In genomic region chr3:146177986-146178385, GRCh38 we compare ENCODE assay signal across 19 cellular contexts. TPM values are rescaled to one million over a fixed set of nuclear protein-coding genes. Genes with fewer than 3 reads are reported as not detected.
DNase-seq lines count a peak whose midpoint lies in the region; ATAC-seq, FAIRE-seq and TF ChIP-seq lines count a peak whose summit lies in the region.
"Had no signal": no experiment of that assay in that cellular context is flagged by ENCODE, and none has a peak within 500 bp of the region (broad histone marks: within the 10 kb centered on the region; RNA-seq: fewer than 3 reads in every experiment).

No MANE protein-coding gene starts in this region.

- H2BK12ac ChIP-seq in mesenchymal stem cell (ENCODE audit: low read length in 2 of 2), result no peak overlapping the region

- H3K36me3 ChIP-seq in HepG2 (replicated peaks in 1 of 2; ENCODE audit: control insufficient read depth in 1 of 2, insufficient read depth in 2 of 2, low read length in 2 of 2) (no peaks in the 10 kb centered on the region), right lobe of liver (peaks cover 0 to 2% (median 0%) of the 10 kb centered on the region in 4 donors), mesenchymal stem cell (ENCODE audit: control insufficient read depth in 1 of 2, insufficient read depth in 2 of 2, low read depth in 1 of 2, low read length in 2 of 2) (peaks cover 0 to 2% of the 10 kb centered on the region in 2 experiments)

- POLR2A ChIA-PET in HepG2 (lab: Yijun Ruan, JAX), result no interaction called here

- H3K4ac ChIP-seq in mesenchymal stem cell (ENCODE audit: low read depth in 1 of 2, low read length in 2 of 2), result no peak overlapping the region

- intact Hi-C loops in HepG2 (cut with micrococcal nuclease; ENCODE audit: unreplicated experiment) (loop anchor here (10.0 kb wide), 1 partner anchor 1853 kb away; no protein-coding TSS in a partner anchor), right lobe of liver (cut with DNase I) (no loop called here), sciatic nerve (cut with DNase I) (no loop called here)

- DNase-seq in HepG2 (ENCODE audit: low spot score) (no peak), right lobe of liver (no peak), mesenchymal stem cell (no peak), sciatic nerve (ENCODE audit: low spot score) (no peak), T-helper 9 cell (no peak), Kasumi-1 (lab: John Stamatoyannopoulos, UW) (no peak)
- DNase-seq: CD8-positive, alpha-beta T cell; COR-L47; DMS153; DMS79 treated with DMSO at 0.1 percent for 48 hours; EL had no signal

- no peak overlapping the region for H3K14ac ChIP-seq in mesenchymal stem cell (ENCODE audit: low read length in 2 of 2)

- H3K23ac ChIP-seq in mesenchymal stem cell (ENCODE audit: low read length in 2 of 2), result no peak overlapping the region

- no peak overlapping the region for H3K27ac ChIP-seq in HepG2 (ENCODE audit: extremely low read length, insufficient read depth, low read length)
- no peak overlapping the region for H3K27ac ChIP-seq in right lobe of liver
- H3K27ac ChIP-seq in mesenchymal stem cell (ENCODE audit: low read length, poor library complexity, severe bottlenecking), result no peak overlapping the region
- H3K27ac ChIP-seq: GM23248 had no signal

- no peak for TF ChIP-seq RAD21 in HepG2 (CRISPR knock-in tag; IDR thresholded peaks at IDR 0.05)

- ATAC-seq in HepG2, result no peak
- ATAC-seq in right lobe of liver, result no peak
- ATAC-seq in sciatic nerve, result peak; percentile 77
- no peak for ATAC-seq in HG02623 (IDR thresholded peaks at IDR 0.05; ENCODE audit: unreplicated experiment)
- ATAC-seq: A549; CD8-positive, alpha-beta T cell; HCT116 had no signal

- in situ Hi-C loops in HepG2 (cut with HindIII; ENCODE audit: extremely low pct_ligation_motif_present, low pct_unique_long_range_greater_than_20kb), result loop anchor here (25.0 kb wide), 1 partner anchor 391 kb away; no protein-coding TSS in a partner anchor

- TF ChIP-seq EP300 in HepG2 (IDR thresholded peaks at IDR 0.05; ENCODE audit: low read depth in 2 of 2, low read length in 2 of 2), result no peak
- TF ChIP-seq EP300 in HepG2 (CRISPR knock-in tag; IDR thresholded peaks at IDR 0.05; ENCODE audit: borderline replicate concordance), result no peak

- H4K20me1 ChIP-seq in HepG2 (ENCODE audit: insufficient read depth, low read length), result no peaks in the 10 kb centered on the region

- no peak overlapping the region for H4K91ac ChIP-seq in mesenchymal stem cell (ENCODE audit: low read length)

- H2BK5ac ChIP-seq in mesenchymal stem cell (ENCODE audit: low read depth, low read length, poor library complexity, severe bottlenecking), result no peak overlapping the region

- no TSS peak for BruUV-seq in HepG2 (replicated peaks; lab: Mats Ljungman, UMichigan)

- H3K4me3 ChIP-seq in HepG2 (replicated peaks in 1 of 3; ENCODE audit: insufficient read depth in 1 of 3, low read depth in 2 of 3, low read length in 3 of 3) (no peak overlapping the region), right lobe of liver (no peak overlapping the region), mesenchymal stem cell (ENCODE audit: insufficient read depth in 1 of 2, low read depth in 1 of 2, low read length in 2 of 2) (peak overlapping the region in 1 of 2 experiments; percentile 42)
- H3K4me3 ChIP-seq: A549, GM23248 had no signal

- TF ChIP-seq CTCF in HepG2 (CRISPR knock-in tag; IDR thresholded peaks at IDR 0.05) (no peak), right lobe of liver (IDR thresholded peaks at IDR 0.05) (no peak)

- H3K4me1 ChIP-seq in HepG2 (ENCODE audit: insufficient read depth, low read length) (0 out of 2 replicates have a peak, but pooled peaks cover 4% of the 10 kb centered on the region), right lobe of liver (no peaks in the 10 kb centered on the region), mesenchymal stem cell (ENCODE audit: control insufficient read depth, insufficient read depth, low read depth, low read length) (no peaks in the 10 kb centered on the region)

- H3K4me2 ChIP-seq in HepG2 (ENCODE audit: low read depth, low read length), result peak overlapping the region; percentile 10; the same call in 1 of the 2 replicates
- H3K4me2 ChIP-seq in mesenchymal stem cell (ENCODE audit: low read length, poor library complexity, severe bottlenecking), result no peak overlapping the region
- H3K4me2 ChIP-seq: A549 had no signal

- no peak for TF ChIP-seq POLR2A in HepG2 (IDR thresholded peaks at IDR 0.05; ENCODE audit: insufficient read depth in 1 of 2, low read depth in 2 of 2, low read length in 2 of 2)
- no peak for TF ChIP-seq POLR2A in right lobe of liver (IDR thresholded peaks at IDR 0.05)

- no peak overlapping the region for H3K18ac ChIP-seq in mesenchymal stem cell (ENCODE audit: low read depth in 1 of 2, low read length in 2 of 2)

- H3K9me3 ChIP-seq in HepG2 (ENCODE audit: low read length), result no peaks in the 10 kb centered on the region
- H3K9me3 ChIP-seq in right lobe of liver, result no peaks in the 10 kb centered on the region
- H3K9me3 ChIP-seq in mesenchymal stem cell (ENCODE audit: control insufficient read depth, low read length), result no peaks in the 10 kb centered on the region
- H3K9me3 ChIP-seq: A549 had no signal

- no peaks in the 10 kb centered on the region for H3K79me1 ChIP-seq in mesenchymal stem cell (replicated peaks; ENCODE audit: low read length, poor library complexity, severe bottlenecking)

- no peak overlapping the region for H3K9ac ChIP-seq in HepG2 (ENCODE audit: insufficient read depth, low read depth, low read length)
- H3K9ac ChIP-seq in mesenchymal stem cell (ENCODE audit: low read length), result peak overlapping the region; percentile 49
- H3K9ac ChIP-seq: GM23248 had no signal

- H2AK5ac ChIP-seq in mesenchymal stem cell (ENCODE audit: low read length, severe bottlenecking), result no peak overlapping the region

- H2BK120ac ChIP-seq in mesenchymal stem cell (ENCODE audit: low read depth, low read length), result no peak overlapping the region

- no peaks in the 10 kb centered on the region for H3K27me3 ChIP-seq in HepG2 (ENCODE audit: control insufficient read depth in 1 of 2, insufficient read depth in 2 of 2, low read length in 2 of 2)
- no peaks in the 10 kb centered on the region for H3K27me3 ChIP-seq in right lobe of liver
- H3K27me3 ChIP-seq in mesenchymal stem cell (ENCODE audit: control insufficient read depth in 1 of 2, insufficient read depth in 1 of 2, low read length in 2 of 2), result no peaks in the 10 kb centered on the region

- H3K79me2 ChIP-seq in HepG2 (ENCODE audit: insufficient read depth, low read length), result no peaks in the 10 kb centered on the region

- no peak overlapping the region for H4K8ac ChIP-seq in mesenchymal stem cell (ENCODE audit: low read length)

- no peak overlapping the region for H2BK15ac ChIP-seq in mesenchymal stem cell (ENCODE audit: low read depth, poor library complexity, severe bottlenecking)

- CTCF ChIA-PET in HepG2 (lab: Yijun Ruan, JAX; ENCODE audit: low intra/inter-chr PET ratio, low total read pairs), result no interaction called here

- 48% methylated on average over 6 of the region's 6 CpGs for WGBS in HepG2 (ENCODE audit: low lambda C conversion rate)
- WGBS in right lobe of liver (ENCODE audit: insufficient coverage, low coverage, low lambda C conversion rate, missing lambda C conversion rate), result 64% methylated on average over 4 of the region's 6 CpGs
- 96% methylated on average over 4 of the region's 6 CpGs for WGBS in mesenchymal stem cell

- FAIRE-seq in HepG2 (lab: Jason Lieb, UNC), result no peak
- FAIRE-seq: A549, D721Med, G401.6, GM12891 had no signal

- H2AFZ ChIP-seq in HepG2 (ENCODE audit: low read length) (no peak overlapping the region), mesenchymal stem cell (ENCODE audit: low read depth, low read length) (no peak overlapping the region)
- H2AFZ ChIP-seq: GM23248 had no signal

TF ChIP-seq in HepG2, 621 proteins besides CTCF, POLR2A, EP300 and RAD21 (continues in another document):
- TF ChIP-seq ZNF672 (CRISPR knock-in tag; IDR thresholded peaks at IDR 0.05) (no peak), ZSCAN9 (CRISPR knock-in tag; IDR thresholded peaks at IDR 0.05; ENCODE audit: borderline replicate concordance) (no peak), ZNF781 (CRISPR knock-in tag; IDR thresholded peaks at IDR 0.05; ENCODE audit: borderline replicate concordance, not compliant biosample characterization) (no peak), ATF7 (IDR thresholded peaks at IDR 0.05) (no peak), ATF7 (CRISPR knock-in tag; IDR thresholded peaks at IDR 0.05) (no peak), CBX1 (IDR thresholded peaks at IDR 0.05; ENCODE audit: low read depth) (no peak), NAIF1 (CRISPR knock-in tag; IDR thresholded peaks at IDR 0.05; ENCODE audit: borderline replicate concordance) (no peak), KDM3A (CRISPR knock-in tag; IDR thresholded peaks at IDR 0.05; ENCODE audit: low read depth) (no peak), SYNCRIP (IDR thresholded peaks at IDR 0.05; ENCODE audit: insufficient read depth, low read depth, low read length) (no peak), ZNF33B (CRISPR knock-in tag; IDR thresholded peaks at IDR 0.05) (no peak)

RNA-seq across cellular contexts. Expression of gene PLOD2, which starts 17.0 kb away (rescaled TPM):
- total RNA-seq in HepG2 (2016; rRNA removed; fragmentation: Illumina TruSeq; extraction: Trizol) (65.4 and 107 TPM in 2 replicates), right lobe of liver (100 to 1,000 TPM in 1 of 6 experiments, 10 to 100 TPM in 5; 22.7 to 196 (median 57.6) TPM), sciatic nerve (37.2 TPM)
- total RNA-seq in HepG2 (2016; cell fraction: cytosol; rRNA removed; fragmentation: Illumina TruSeq; extraction: Trizol; ENCODE audit: low read depth), result 55.1 and 56.4 TPM in 2 replicates
- total RNA-seq in HepG2 (2016; cell fraction: insoluble cytoplasmic fraction; rRNA removed; fragmentation: Illumina TruSeq; extraction: Trizol), result 58.2 and 109 TPM in 2 replicates
- 31.2 and 40.2 TPM in 2 replicates for total RNA-seq in HepG2 (2016; cell fraction: membrane; rRNA removed; fragmentation: Illumina TruSeq; extraction: Trizol)
- total RNA-seq in HepG2 (2016; cell fraction: nucleus; rRNA removed; fragmentation: Illumina TruSeq; extraction: Trizol), result 140 and 154 TPM in 2 replicates
- polyA plus RNA-seq in HepG2 (2011; rRNA removed), result 117 and 161 TPM in 2 replicates
- polyA plus RNA-seq in HepG2 (2011; cell fraction: cytosol; rRNA removed), result 48.7 and 83.1 TPM in 2 replicates
- 63.2 and 66.3 TPM in 2 replicates for polyA plus RNA-seq in HepG2 (2011; cell fraction: nucleus; rRNA removed)
- 380 and 471 TPM in 2 replicates for polyA plus RNA-seq in HepG2 (2012)
- 4.4 and 5.3 TPM in 2 replicates for polyA plus RNA-seq in HepG2 (2016; cell fraction: cytosol; fragmentation: Illumina TruSeq; extraction: Trizol; ENCODE audit: low read depth)
- 50.2 and 53.0 TPM in 2 replicates for polyA plus RNA-seq in HepG2 (2016; cell fraction: insoluble cytoplasmic fraction; fragmentation: Illumina TruSeq; extraction: Trizol; ENCODE audit: low read depth)
- polyA plus RNA-seq in HepG2 (2016; cell fraction: membrane; fragmentation: Illumina TruSeq; extraction: Trizol; ENCODE audit: low read depth), result 12.8 and 17.0 TPM in 2 replicates
- polyA plus RNA-seq in HepG2 (2016; cell fraction: nucleus; fragmentation: Illumina TruSeq; extraction: Trizol; ENCODE audit: insufficient read depth, low read depth), result 140 and 144 TPM in 2 replicates
- polyA minus RNA-seq in HepG2 (2011; rRNA and poly(A)+ RNA removed; ENCODE audit: low replicate concordance), result 4.7 and 59.2 TPM in 2 replicates
- polyA minus RNA-seq in HepG2 (2011; cell fraction: cytosol; rRNA and poly(A)+ RNA removed), result 147 and 173 TPM in 2 replicates
- 370 and 469 TPM in 2 replicates for polyA minus RNA-seq in HepG2 (2011; cell fraction: nucleus; rRNA and poly(A)+ RNA removed)
- polyA plus RNA-seq in mesenchymal stem cell (2013, experiment 1 of 2), result 154 TPM
- 161 TPM for polyA plus RNA-seq in mesenchymal stem cell (2013, experiment 2 of 2)
- total RNA-seq: CD8-positive, alpha-beta T cell had no signal
- polyA plus RNA-seq: CD14-positive monocyte had no signal
